Comparison of ENCODE assay signal across 20 cellular contexts in the genomic region with DNA sequence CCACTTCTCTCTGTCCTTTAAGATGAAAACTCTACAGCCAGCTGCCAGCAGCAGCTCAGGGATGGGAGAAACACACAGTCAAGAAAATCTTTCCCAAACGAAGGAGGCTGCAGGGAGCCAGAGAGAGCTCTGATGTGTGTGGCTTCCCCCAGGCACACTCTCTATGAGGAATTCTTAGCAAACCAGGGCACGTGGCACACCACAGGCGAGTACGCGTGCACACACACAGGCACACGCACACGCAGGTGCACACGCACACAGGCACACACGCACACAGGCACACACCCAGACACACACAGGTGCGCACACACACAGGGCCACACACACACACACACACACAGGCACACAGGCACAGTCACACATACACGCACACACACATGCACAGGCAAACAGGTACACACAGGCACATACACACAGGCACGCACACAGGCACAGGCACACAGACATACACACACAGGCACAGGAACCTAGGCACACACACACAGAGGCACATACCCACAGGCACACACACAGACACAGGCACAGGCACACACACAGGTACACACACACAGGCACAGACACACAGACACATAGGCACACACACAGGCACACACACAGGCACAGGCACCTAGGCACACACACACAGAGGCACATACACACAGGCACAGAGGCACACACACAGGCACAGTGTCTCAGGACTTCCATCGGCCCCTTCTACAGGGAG.
"Had no signal": no experiment of that assay in that cellular context is flagged by ENCODE, and none has a peak within 500 bp of the region (broad histone marks: within the 10 kb centered on the region; RNA-seq: fewer than 3 reads in every experiment).

No MANE protein-coding gene starts in this region.

- H3K9me3 ChIP-seq: colonic mucosa, lower lobe of right lung, tibial nerve had no signal

- DNase-seq: activated CD4-positive, alpha-beta T cell treated with anti-CD3 and anti-CD28 coated beads, Interleukin-2, amount 10 ng/mL, durations not matched to agents 24 days and 14 days; activated CD8-positive, alpha-beta T cell treated with anti-CD3 and anti-CD28 coated beads for 36 hours; activated naive CD4-positive, alpha-beta T cell; activated naive CD8-positive, alpha-beta T cell treated with anti-CD3 and anti-CD28 coated beads for 36 hours; activated T-cell treated with anti-CD3 and anti-CD28 coated beads, Interleukin-2, amount 50 U/mL, for 1 hour; amniotic stem cell; central memory CD4-positive, alpha-beta T cell; colonic mucosa; erythroblast; foreskin melanocyte; glutamatergic neuron; islet precursor cell; lower lobe of right lung; stimulated activated CD4-positive, alpha-beta T cell treated with anti-CD3 and anti-CD28 coated beads, Interleukin-12 subunit alpha, Interleukin-12 subunit beta, amount 100 ng/mL, for 4 hours; stimulated activated CD4-positive, alpha-beta T cell treated with anti-CD3 and anti-CD28 coated beads, Interleukin-1b, Interleukin-23, amount 100 ng/mL, for 48 hours; stimulated activated CD8-positive, alpha-beta memory T cell treated with anti-CD3 and anti-CD28 coated beads, Interleukin-4, amount 100 ng/mL, for 48 hours; stimulated activated naive CD4-positive, alpha-beta T cell treated with Interleukin-2 at 50 U/mL for 16 hours; T-cell; T1000 had no signal

- H3K4me1 ChIP-seq: colonic mucosa, lower lobe of right lung had no signal

- H3K36me3 ChIP-seq: colonic mucosa, lower lobe of right lung, tibial nerve had no signal

- H3K27ac ChIP-seq: colonic mucosa, lower lobe of right lung, tibial nerve had no signal

- H3K4me3 ChIP-seq: colonic mucosa, lower lobe of right lung, tibial nerve had no signal

- H3K27me3 ChIP-seq: colonic mucosa, tibial nerve had no signal
